ENCODE assay signal across 7 cellular contexts in genomic region chr4:2962099-2962455, GRCh38. TPM values are rescaled to one million over a fixed set of nuclear protein-coding genes. Genes with fewer than 3 reads are reported as not detected.
A peak's percentile ranks its signal among the peaks of the same experiment; 100 is the strongest.
DNase-seq lines count a peak whose midpoint lies in the region; ATAC-seq, FAIRE-seq and TF ChIP-seq lines count a peak whose summit lies in the region.

No MANE protein-coding gene starts in this region.

- H3K36me3 Mint-ChIP-seq in naive thymus-derived CD8-positive, alpha-beta T cell: peaks cover 1 to 31% (median 3%) of the 10 kb centered on the region in 3 donors

- peak; percentile 18 to 29 for ATAC-seq in naive thymus-derived CD8-positive, alpha-beta T cell

- no peak for DNase-seq in GM12891 (ENCODE audit: insufficient read length, low spot score)
- no peak for DNase-seq in NT2/D1 (ENCODE audit: low read depth, low spot score)
- DNase-seq in breast epithelium (ENCODE audit: low spot score in 2 of 2): no peak
- DNase-seq in naive thymus-derived CD8-positive, alpha-beta T cell: peak in 4 of 10 donors; percentile 37 to 51 (median 46)
- no peak for DNase-seq in NCI-H1417 treated with DMSO at 0.1 percent for 48 hours (lab: John Stamatoyannopoulos, UW)
- no peak for DNase-seq in AG08395 (ENCODE audit: low spot score)
- no peak for DNase-seq in NCI-H2196 (lab: John Stamatoyannopoulos, UW; ENCODE audit: unreplicated experiment)

- peak overlapping the region; percentile 99 for H3K9ac ChIP-seq in NT2/D1 (ENCODE audit: insufficient read length, low read depth)

- H3K36me3 ChIP-seq in NT2/D1 (ENCODE audit: insufficient read depth, insufficient read length, low read length) (peaks cover 31% of the 10 kb centered on the region), breast epithelium (no peaks in the 10 kb centered on the region)

- H3K27me3 ChIP-seq in NT2/D1 (ENCODE audit: insufficient read depth, insufficient read length) (peaks cover 15% of the 10 kb centered on the region), breast epithelium (no peaks in the 10 kb centered on the region)

- H3K27me3 Mint-ChIP-seq in naive thymus-derived CD8-positive, alpha-beta T cell: no peaks in the 10 kb centered on the region

- TF ChIP-seq POLR2A in GM12891 (IDR thresholded peaks at IDR 0.05; ENCODE audit: low read depth, low read length) (no peak), breast epithelium (IDR thresholded peaks at IDR 0.05) (no peak)

- intact Hi-C loops in breast epithelium (cut with DNase I; ENCODE audit: low total_unique reads): no loop called here

- POLR2A ChIA-PET in naive thymus-derived CD8-positive, alpha-beta T cell (lab: Charles Lee): interaction anchor here (0.6 to 4.0 kb wide), 13 partner anchors 15 to 206 kb away, joined by 3 to 28 read pairs (median 4); partner anchors contain the start of gene TNIP2

- TF ChIP-seq CTCF in breast epithelium (IDR thresholded peaks at IDR 0.05): no peak

- H3K9me3 Mint-ChIP-seq in naive thymus-derived CD8-positive, alpha-beta T cell: no peaks in the 10 kb centered on the region

- FAIRE-seq in GM12891 (lab: Jason Lieb, UNC): peak; percentile 85

- H3K9me3 ChIP-seq in NT2/D1 (ENCODE audit: insufficient read depth, low read length): peaks cover 8% of the 10 kb centered on the region; the same call in 1 of the 2 replicates
- no peaks in the 10 kb centered on the region for H3K9me3 ChIP-seq in breast epithelium

- H3K27ac Mint-ChIP-seq in naive thymus-derived CD8-positive, alpha-beta T cell: peak overlapping the region; percentile 81 to 96 (median 89)

- no peak overlapping the region for H3K27ac ChIP-seq in breast epithelium

- H3K4me3 Mint-ChIP-seq in naive thymus-derived CD8-positive, alpha-beta T cell: peak overlapping the region; percentile 79 to 91 (median 88)

- H3K4me1 Mint-ChIP-seq in naive thymus-derived CD8-positive, alpha-beta T cell: peaks cover 25 to 59% (median 41%) of the 10 kb centered on the region in 4 donors

- no peaks in the 10 kb centered on the region for H3K4me1 ChIP-seq in NT2/D1 (ENCODE audit: insufficient read depth, insufficient read length)
- peaks cover 6 to 9% of the 10 kb centered on the region in 2 donors for H3K4me1 ChIP-seq in breast epithelium

- H3K4me3 ChIP-seq in NT2/D1 (ENCODE audit: insufficient read length, low read depth) (peak overlapping the region; percentile 97), breast epithelium (peak overlapping the region; percentile 93 to 96 (median 93))

TF ChIP-seq in GM12891, 5 proteins besides CTCF, POLR2A, EP300 and RAD21:
- no peak for TF ChIP-seq POLR2AphosphoS5 (IDR thresholded peaks at IDR 0.05; ENCODE audit: low read depth, low read length)
- TF ChIP-seq PAX5 (IDR thresholded peaks at IDR 0.05; ENCODE audit: insufficient read depth, low read length, severe bottlenecking): no peak
- no peak for TF ChIP-seq SPI1 (IDR thresholded peaks at IDR 0.05; ENCODE audit: low read depth, low read length)
- no peak for TF ChIP-seq TAF1 (IDR thresholded peaks at IDR 0.05; ENCODE audit: low read depth, low read length)
- no peak for TF ChIP-seq POU2F2 (IDR thresholded peaks at IDR 0.05; ENCODE audit: low read depth, low read length)

RNA-seq across cellular contexts. Expression of gene NOP14, which starts 1.1 kb away (rescaled TPM):
- polyA plus RNA-seq in GM12891 (2012; ENCODE audit: low read depth, missing spikeins): 41.1 TPM
- 10 to 100 TPM; 21.2 to 33.1 (median 23.4) TPM for total RNA-seq in breast epithelium
- 10 to 100 TPM; 46.1 to 47.8 TPM for total RNA-seq in naive thymus-derived CD8-positive, alpha-beta T cell
- 10 to 100 TPM; 10.8 to 31.8 (median 21.8) TPM for polyA plus RNA-seq in naive thymus-derived CD8-positive, alpha-beta T cell

RNA-seq across cellular contexts. Expression of gene GRK4, which starts 1.3 kb away (rescaled TPM):
- polyA plus RNA-seq in GM12891 (2012; ENCODE audit: low read depth, missing spikeins): 1.5 TPM
- total RNA-seq in breast epithelium: 1 to 10 TPM; 3.8 to 6.9 (median 5.8) TPM
- total RNA-seq in naive thymus-derived CD8-positive, alpha-beta T cell: 1 to 10 TPM; 3.7 to 6.0 TPM
- 1 to 10 TPM in 1 of 3 donors, under 1 TPM in 2; 0.87 to 1.5 (median 0.90) TPM for polyA plus RNA-seq in naive thymus-derived CD8-positive, alpha-beta T cell
